Comparison of ENCODE assay signal across 1 cellular context in genomic region chr3:152318512-152318911, GRCh38.
TF ChIP-seq lines count a peak whose summit lies in the region.

No MANE protein-coding gene starts in this region.

TF ChIP-seq in IMR-90, 13 proteins besides CTCF, POLR2A, EP300 and RAD21:
- TF ChIP-seq RFX5 (IDR thresholded peaks at IDR 0.05; ENCODE audit: low read depth, low read length) (no peak), CHD1 (IDR thresholded peaks at IDR 0.05; ENCODE audit: low read depth, low read length) (no peak), ELK1 (IDR thresholded peaks at IDR 0.05; ENCODE audit: borderline replicate concordance, low read depth, low read length) (no peak), FOS (IDR thresholded peaks at IDR 0.05; ENCODE audit: low read depth, low read length) (no peak), MXI1 (IDR thresholded peaks at IDR 0.05; ENCODE audit: borderline replicate concordance, low read depth, low read length) (no peak), SMC3 (IDR thresholded peaks at IDR 0.05; ENCODE audit: low read depth, low read length) (no peak), CEBPB (IDR thresholded peaks at IDR 0.05; ENCODE audit: low read depth, low read length) (no peak), BHLHE40 (IDR thresholded peaks at IDR 0.05; ENCODE audit: low read depth, low read length) (no peak), USF2 (IDR thresholded peaks at IDR 0.05; ENCODE audit: low read depth, low read length) (no peak), MAFK (IDR thresholded peaks at IDR 0.05; ENCODE audit: low read depth, low read length) (no peak)
